Comparison of ENCODE assay signal across 19 cellular contexts in genomic region chr5:73104326-73104725, GRCh38. TPM values are rescaled to one million over a fixed set of nuclear protein-coding genes. Genes with fewer than 3 reads are reported as not detected.
"Had no signal": no experiment of that assay in that cellular context is flagged by ENCODE, and none has a peak within 500 bp of the region (broad histone marks: within the 10 kb centered on the region; RNA-seq: fewer than 3 reads in every experiment).

No MANE protein-coding gene starts in this region.

- DNase-seq: activated CD4-positive, alpha-beta T cell treated with anti-CD3 and anti-CD28 coated beads for 1 hour; activated CD4-positive, alpha-beta T cell treated with anti-CD3 and anti-CD28 coated beads, Interleukin-2, amount 50 U/mL, for 4 hours; activated gamma-delta T cell treated with Interleukin-2 at 50 U/mL for 16 hours; adrenal gland; cerebellar nuclear complex; cortex of kidney; erythroblast; foreskin melanocyte; kidney; left lung; nephron progenitor cell; occipital lobe; posterior cingulate gyrus; sigmoid colon; stimulated activated CD4-positive, alpha-beta T cell treated with anti-CD3 and anti-CD28 coated beads, Interleukin-4, amount 100 ng/mL, for 24 hours; WERI-Rb-1 had no signal

- H3K27me3 ChIP-seq: adrenal gland, sigmoid colon had no signal

- H3K36me3 ChIP-seq: adrenal gland, left lung, sigmoid colon, thoracic aorta, WERI-Rb-1 had no signal

- H3K4me3 ChIP-seq: adrenal gland, left lung, sigmoid colon, thoracic aorta had no signal

RNA-seq across cellular contexts. Expression of gene TMEM171, which starts 16.0 kb away (rescaled TPM):
- total RNA-seq: activated naive CD4-positive, alpha-beta T cell treated with anti-CD3 and anti-CD28 coated beads, Interleukin-2, amount 50 U/mL, for 72 hours; activated T-helper 1 cell treated with anti-CD3 and anti-CD28 coated beads, Interleukin-12 subunit alpha, Interleukin-12 subunit beta, Interleukin-2, Interleukin-4 antibody, amounts not matched to agents 30 ng/mL and 10 ng/mL and 1 ng/mL, durations not matched to agents 14 hours and 24 hours and 36 hours; sigmoid colon; thoracic aorta had no signal
